Comparison of ENCODE assay signal across 12 cellular contexts in the genomic region with DNA sequence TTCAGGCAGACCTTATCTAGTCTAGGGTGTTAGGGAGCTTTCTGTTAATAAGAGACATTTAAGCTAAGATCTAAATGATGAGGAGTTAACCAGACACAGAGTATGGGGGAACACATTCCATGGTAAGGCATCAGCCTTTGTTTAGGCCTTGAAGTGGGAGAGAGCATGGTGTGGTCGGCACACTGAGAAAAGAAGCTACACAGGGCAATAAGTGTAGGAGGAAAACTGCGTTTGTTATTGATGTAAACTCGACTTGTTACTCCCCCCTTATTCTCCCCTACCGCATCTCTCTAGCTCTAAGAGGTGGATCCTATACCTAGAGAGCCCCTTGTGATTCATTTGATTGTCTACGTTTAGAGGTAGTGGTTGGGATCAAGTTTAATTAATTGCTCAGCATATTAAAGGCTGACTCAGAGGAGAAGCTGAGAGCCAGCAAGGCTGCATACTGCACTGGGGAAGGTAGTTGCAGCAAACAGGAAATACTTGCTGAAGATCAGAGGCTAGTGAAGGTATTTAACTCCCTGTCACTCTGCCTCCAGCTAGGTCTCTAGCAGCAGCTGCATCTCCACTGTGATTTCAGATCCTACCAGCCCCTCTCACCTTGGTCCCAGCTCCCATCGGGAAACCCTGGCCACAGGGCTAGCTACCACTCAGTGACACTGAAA.
DNase-seq lines count a peak whose midpoint lies in the region; ATAC-seq and TF ChIP-seq lines count a peak whose summit lies in the region.
"Had no signal": no experiment of that assay in that cellular context is flagged by ENCODE, and none has a peak within 500 bp of the region (broad histone marks: within the 10 kb centered on the region; RNA-seq: fewer than 3 reads in every experiment).

No MANE protein-coding gene starts in this region.

- H3K9me3 ChIP-seq in HAP-1 (no peaks in the 10 kb centered on the region), MM.1S (replicated peaks; ENCODE audit: insufficient read depth, low read length) (no peaks in the 10 kb centered on the region)
- H3K9me3 ChIP-seq: adrenal gland, tibial nerve had no signal

- peak; percentile 93 for ATAC-seq in omental fat pad (ENCODE audit: low FRiP score)

- no peaks in the 10 kb centered on the region for H4K20me1 ChIP-seq in MM.1S (ENCODE audit: insufficient read depth, low read length)

- peaks cover 5% of the 10 kb centered on the region; the same call in 1 of the 2 replicates for H3K27me3 ChIP-seq in HAP-1 (ENCODE audit: low read depth)
- H3K27me3 ChIP-seq in MM.1S (replicated peaks; ENCODE audit: insufficient read depth, low read length), result no peaks in the 10 kb centered on the region
- H3K27me3 ChIP-seq: adrenal gland, tibial nerve had no signal

- DNase-seq in ELF-1 (ENCODE audit: low read depth, low spot score), result peak; percentile 77
- peak; percentile 64 for DNase-seq in NCI-H226
- peak; percentile 29 for DNase-seq in epithelial cell of prostate (ENCODE audit: low read depth, low spot score)
- DNase-seq in omental fat pad (ENCODE audit: low spot score), result no peak
- DNase-seq in HAP-1 (ENCODE audit: low spot score in 2 of 2), result no peak
- no peak for DNase-seq in NOMO-1 (lab: John Stamatoyannopoulos, UW; ENCODE audit: unreplicated experiment in 2 of 2)
- DNase-seq in NCI-H748 (lab: John Stamatoyannopoulos, UW; ENCODE audit: unreplicated experiment), result no peak
- no peak for DNase-seq in MM.1S
- DNase-seq: adrenal gland, naive B cell had no signal

- no peak overlapping the region for H3K4me3 ChIP-seq in HAP-1
- H3K4me3 ChIP-seq in MM.1S (ENCODE audit: low read length), result no peak overlapping the region
- H3K4me3 ChIP-seq: adrenal gland, tibial nerve had no signal

- no peak overlapping the region for H3K4me2 ChIP-seq in MM.1S (ENCODE audit: low read depth, low read length)
- H3K4me2 ChIP-seq: KMS-11 had no signal

- no peaks in the 10 kb centered on the region for H3K79me2 ChIP-seq in MM.1S (ENCODE audit: low read length)

- H3K27ac ChIP-seq in epithelial cell of prostate (no peak overlapping the region), MM.1S (ENCODE audit: low read length) (no peak overlapping the region)
- H3K27ac ChIP-seq: adrenal gland, KMS-11 had no signal

- H3F3A ChIP-seq in MM.1S (ENCODE audit: insufficient read depth, low read length), result no peaks in the 10 kb centered on the region

- H3K36me3 ChIP-seq in HAP-1 (replicated peaks), result no peaks in the 10 kb centered on the region
- no peaks in the 10 kb centered on the region for H3K36me3 ChIP-seq in MM.1S (replicated peaks; ENCODE audit: insufficient read depth, low read length)
- H3K36me3 ChIP-seq: adrenal gland, tibial nerve had no signal

- no peak overlapping the region for H2AFZ ChIP-seq in MM.1S (ENCODE audit: low read length)

- no peaks in the 10 kb centered on the region for H3K9me2 ChIP-seq in MM.1S (replicated peaks; ENCODE audit: insufficient read depth, low read length)

- TF ChIP-seq CTCF in omental fat pad (IDR thresholded peaks at IDR 0.05) (no peak), MM.1S (IDR thresholded peaks at IDR 0.05; ENCODE audit: low read length) (no peak)

- no peak overlapping the region for H3K9ac ChIP-seq in MM.1S (ENCODE audit: low read length)
- H3K9ac ChIP-seq: KMS-11 had no signal

- in situ Hi-C loops in HAP-1 (cut with MboI; ENCODE audit: low sequenced_read_pairs), result no loop called here

- H3K4me1 ChIP-seq in HAP-1 (no peaks in the 10 kb centered on the region), MM.1S (ENCODE audit: low read length) (no peaks in the 10 kb centered on the region)
- H3K4me1 ChIP-seq: adrenal gland had no signal

Comparison
In these comparisons a context has a peak if more than half of its experiments do, and no peak if none do; other contexts are left out.
1. DNase-seq: peak in ELF-1 (single experiment), NCI-H226 (single experiment) and epithelial cell of prostate (single experiment); none in omental fat pad (single experiment), HAP-1 (0 of 2), NOMO-1 (0 of 2), NCI-H748 (single experiment) and MM.1S (single experiment).